1 cellular context compared by ENCODE assay signal in the genomic region with DNA sequence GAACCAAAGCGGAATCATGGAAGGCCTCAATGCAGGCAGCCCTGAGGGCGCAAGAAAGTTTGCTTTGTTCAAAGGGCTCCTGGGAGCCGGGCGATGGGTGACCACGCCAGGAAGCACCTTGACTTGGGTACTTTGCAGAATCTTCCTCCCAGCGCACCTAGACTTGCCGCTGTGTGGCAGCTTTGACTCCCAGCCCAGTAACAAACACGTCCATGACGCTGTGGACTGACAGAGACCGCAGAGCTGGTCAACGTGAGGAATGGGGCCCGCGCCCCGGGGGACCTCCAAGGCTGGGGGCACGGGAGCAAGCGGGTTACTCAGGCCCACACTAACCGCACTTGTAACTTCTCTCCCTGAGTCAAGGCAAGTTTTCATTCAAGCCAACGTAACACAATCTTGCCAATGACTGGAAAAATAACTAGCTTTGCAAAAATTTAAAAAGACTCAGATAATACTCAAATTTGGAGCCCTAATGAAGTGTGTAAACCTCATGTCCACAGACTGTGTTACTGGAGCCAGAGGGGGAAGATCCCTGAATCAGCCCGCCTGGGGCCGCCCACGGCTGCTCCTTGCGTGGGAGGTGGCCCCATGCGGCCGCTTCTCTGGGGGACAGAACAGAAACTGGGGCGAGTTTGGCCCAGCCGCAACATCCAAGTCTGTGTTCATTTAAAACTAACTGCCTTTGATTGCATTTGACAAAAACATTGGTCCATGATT.
TF ChIP-seq lines count a peak whose summit lies in the region.

No MANE protein-coding gene starts in this region.

TF ChIP-seq in H1, 55 proteins besides CTCF, POLR2A, EP300 and RAD21:
- TF ChIP-seq EGR1 (IDR thresholded peaks at IDR 0.05; ENCODE audit: borderline replicate concordance, low read depth, low read length) (no peak), POU5F1 (IDR thresholded peaks at IDR 0.05; ENCODE audit: low read depth, low read length) (no peak), RXRA (IDR thresholded peaks at IDR 0.05; ENCODE audit: insufficient read depth, low read depth, low read length) (no peak), KDM5A (IDR thresholded peaks at IDR 0.05; ENCODE audit: low read length) (no peak), SIRT6 (IDR thresholded peaks at IDR 0.05; ENCODE audit: low read length) (no peak), TAF1 (IDR thresholded peaks at IDR 0.05; ENCODE audit: low read depth, low read length) (no peak), CREB1 (IDR thresholded peaks at IDR 0.05) (no peak), SP2 (IDR thresholded peaks at IDR 0.05; ENCODE audit: low read length) (no peak), ASH2L (IDR thresholded peaks at IDR 0.05; ENCODE audit: low read length) (no peak)
TF ChIP-seq in H1: peak in this region for 0.
